In the genomic region with DNA sequence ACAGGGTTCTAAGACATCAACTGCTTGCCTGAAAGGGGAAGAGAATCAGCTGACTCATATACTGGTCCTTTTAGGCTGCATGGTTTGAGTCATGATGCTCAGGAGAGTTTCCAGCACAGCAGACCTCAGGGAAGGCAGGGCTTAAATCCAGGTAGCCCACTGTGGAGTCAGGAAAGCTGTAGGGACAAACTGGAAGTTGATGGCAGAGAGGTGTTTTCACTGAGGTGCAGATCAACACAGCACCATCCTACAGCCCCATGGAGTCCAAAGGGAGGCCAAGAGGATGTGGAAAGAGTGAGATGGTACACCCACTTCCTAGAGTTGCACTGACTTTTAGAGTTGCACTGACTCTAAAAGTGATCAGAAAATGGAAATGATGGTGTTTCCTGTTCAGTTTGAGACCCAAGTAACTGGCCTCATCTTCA, we compare ENCODE assay signal across 9 cellular contexts.
DNase-seq lines count a peak whose midpoint lies in the region; ATAC-seq and TF ChIP-seq lines count a peak whose summit lies in the region.
"Had no signal": no experiment of that assay in that cellular context is flagged by ENCODE, and none has a peak within 500 bp of the region (broad histone marks: within the 10 kb centered on the region; RNA-seq: fewer than 3 reads in every experiment).

No MANE protein-coding gene starts in this region.

- H3K36me3 Mint-ChIP-seq in endodermal cell (ENCODE audit: low read depth) (no peaks in the 10 kb centered on the region), progenitor cell of endocrine pancreas (ENCODE audit: insufficient read depth) (no peaks in the 10 kb centered on the region)

- H3K4me3 ChIP-seq in right atrium auricular region (no peak overlapping the region), heart right ventricle (no peak overlapping the region), brain microvascular endothelial cell (ENCODE audit: low read depth, low read length) (no peak overlapping the region), ovary (no peak overlapping the region), endodermal cell (ENCODE audit: low read length) (no peak overlapping the region)

- no peak overlapping the region for H3K9ac ChIP-seq in endodermal cell (ENCODE audit: extremely low read depth, low read length, poor library complexity, severe bottlenecking)

- no peak overlapping the region for H3K4me3 Mint-ChIP-seq in endodermal cell
- H3K4me3 Mint-ChIP-seq in progenitor cell of endocrine pancreas (ENCODE audit: low read depth) = no peak overlapping the region

- H3K27me3 ChIP-seq in right atrium auricular region (no peaks in the 10 kb centered on the region), heart right ventricle (no peaks in the 10 kb centered on the region), brain microvascular endothelial cell (replicated peaks) (no peaks in the 10 kb centered on the region), ovary (no peaks in the 10 kb centered on the region), endodermal cell (ENCODE audit: control insufficient read depth, insufficient read depth, low read length, poor library complexity, severe bottlenecking) (no peaks in the 10 kb centered on the region)

- H3K36me3 ChIP-seq in right atrium auricular region (no peaks in the 10 kb centered on the region), heart right ventricle (no peaks in the 10 kb centered on the region), brain microvascular endothelial cell (replicated peaks) (no peaks in the 10 kb centered on the region), ovary (no peaks in the 10 kb centered on the region), endodermal cell (ENCODE audit: control insufficient read depth, insufficient read depth, low read length) (no peaks in the 10 kb centered on the region)

- H3K27ac ChIP-seq in right atrium auricular region = peak overlapping the region; percentile 36 to 72
- H3K27ac ChIP-seq in heart right ventricle = peak overlapping the region in 3 of 10 donors; percentile 7 to 63 (median 24)
- H3K27ac ChIP-seq in brain microvascular endothelial cell = peak overlapping the region; percentile 73
- H3K27ac ChIP-seq in ovary = no peak overlapping the region
- H3K27ac ChIP-seq in endodermal cell (ENCODE audit: low read depth, low read length) = no peak overlapping the region

- in situ Hi-C loops in brain microvascular endothelial cell (cut with HindIII; ENCODE audit: low pct_ligation_motif_present, low sequenced_read_pairs) = no loop called here

- H3K27ac Mint-ChIP-seq in endodermal cell (no peak overlapping the region), progenitor cell of endocrine pancreas (no peak overlapping the region)

- H3K9me3 Mint-ChIP-seq in endodermal cell (peaks cover 2% of the 10 kb centered on the region), progenitor cell of endocrine pancreas (ENCODE audit: low read depth) (no peaks in the 10 kb centered on the region)

- H3K9me3 ChIP-seq in right atrium auricular region = no peaks in the 10 kb centered on the region
- no peaks in the 10 kb centered on the region for H3K9me3 ChIP-seq in heart right ventricle
- no peaks in the 10 kb centered on the region for H3K9me3 ChIP-seq in ovary
- peaks cover 8% of the 10 kb centered on the region for H3K9me3 ChIP-seq in endodermal cell (ENCODE audit: control insufficient read depth, low read length)
- H3K9me3 ChIP-seq: Caco-2 had no signal

- intact Hi-C loops in heart right ventricle (cut with DNase I) = no loop called here
- intact Hi-C loops in ovary (cut with DNase I) = no loop called here

- H3K4me1 ChIP-seq in right atrium auricular region (no peaks in the 10 kb centered on the region), heart right ventricle (peaks cover 0 to 8% (median 0%) of the 10 kb centered on the region in 9 donors), ovary (ENCODE audit: insufficient read depth) (peaks cover 1% of the 10 kb centered on the region), endodermal cell (ENCODE audit: control insufficient read depth, insufficient read depth, low read length) (peaks cover 5% of the 10 kb centered on the region)
- H3K4me1 ChIP-seq: Caco-2 had no signal

- TF ChIP-seq EP300 in ovary (IDR thresholded peaks at IDR 0.05) = no peak

- no peak for DNase-seq in right atrium auricular region (ENCODE audit: low spot score)
- DNase-seq in heart right ventricle = no peak
- DNase-seq in brain microvascular endothelial cell = peak; percentile 21
- DNase-seq in ovary = no peak
- DNase-seq in endodermal cell = no peak
- no peak for DNase-seq in ecto neural progenitor cell (ENCODE audit: low spot score)
- DNase-seq in progenitor cell of endocrine pancreas (ENCODE audit: low spot score, unreplicated experiment) = no peak
- DNase-seq: Caco-2 had no signal

- H3K27me3 Mint-ChIP-seq in endodermal cell (ENCODE audit: insufficient read depth) = no peaks in the 10 kb centered on the region
- no peaks in the 10 kb centered on the region for H3K27me3 Mint-ChIP-seq in progenitor cell of endocrine pancreas

- TF ChIP-seq POLR2A in ovary (IDR thresholded peaks at IDR 0.05) = no peak

- TF ChIP-seq CTCF in right atrium auricular region (IDR thresholded peaks at IDR 0.05) (no peak), heart right ventricle (IDR thresholded peaks at IDR 0.05) (no peak), brain microvascular endothelial cell (IDR thresholded peaks at IDR 0.05; ENCODE audit: low read depth, low read length, missing control alignments) (no peak), ovary (IDR thresholded peaks at IDR 0.05) (no peak), endodermal cell (conservative IDR thresholded peaks at IDR 0.05) (no peak), progenitor cell of endocrine pancreas (IDR thresholded peaks at IDR 0.05; ENCODE audit: unreplicated experiment) (no peak)

- ATAC-seq in heart right ventricle (no peak), HG03460 (IDR thresholded peaks at IDR 0.05; ENCODE audit: unreplicated experiment) (peak; percentile 66)

- H3K4me1 Mint-ChIP-seq in endodermal cell (peaks cover 13% of the 10 kb centered on the region), progenitor cell of endocrine pancreas (ENCODE audit: low read depth) (no peaks in the 10 kb centered on the region)

Comparison
In these comparisons a context has a peak if more than half of its experiments do, and no peak if none do; other contexts are left out.
1. H3K27ac ChIP-seq: peak in right atrium auricular region (2 of 2) and brain microvascular endothelial cell (single experiment); none in ovary (0 of 2) and endodermal cell (single experiment).